Comparison of ENCODE assay signal across 30 cellular contexts in genomic region chr7:151456276-151456675, GRCh38. TPM values are rescaled to one million over a fixed set of nuclear protein-coding genes. Genes with fewer than 3 reads are reported as not detected.
"Had no signal": no experiment of that assay in that cellular context is flagged by ENCODE, and none has a peak within 500 bp of the region (broad histone marks: within the 10 kb centered on the region; RNA-seq: fewer than 3 reads in every experiment).

No MANE protein-coding gene starts in this region.

- H3K27ac Mint-ChIP-seq: activated CD8-positive, alpha-beta memory T cell treated with anti-CD3 and anti-CD28 coated beads, Interleukin-2, amount 10 ng/mL, durations not matched to agents 7 days and 5 days; activated naive CD8-positive, alpha-beta T cell; activated T-helper 2 cell treated with anti-CD3 and anti-CD28 coated beads, Interferon-gamma antibody, Interleukin-2, Interleukin-4, amounts not matched to agents 10 μg/mL and 5 μg/mL and 100 μg/mL, durations not matched to agents 14 hours and 24 hours and 36 hours; stimulated activated effector memory CD8-positive, alpha-beta T cell treated with anti-CD3 and anti-CD28 coated beads, Interleukin-12 subunit alpha, Interleukin-12 subunit beta, amount 100 ng/mL, for 72 hours; T-helper 1 cell treated with Interleukin-12 subunit alpha and Interleukin-12 subunit beta and Interleukin-4 antibody, amounts not matched to agents 30 μg/mL and 1 μg/mL, for 36 hours had no signal

- H3K27me3 ChIP-seq: adrenal gland, breast epithelium, heart left ventricle, ovary, suprapubic skin, tibial nerve had no signal

- H3K36me3 Mint-ChIP-seq: activated naive CD8-positive, alpha-beta T cell; naive thymus-derived CD8-positive, alpha-beta T cell; stimulated activated effector memory CD8-positive, alpha-beta T cell treated with anti-CD3 and anti-CD28 coated beads, Interleukin-12 subunit alpha, Interleukin-12 subunit beta, amount 100 ng/mL, for 72 hours had no signal

- FAIRE-seq: astrocyte, kidney, urothelium cell line had no signal

- ATAC-seq: activated CD8-positive, alpha-beta memory T cell treated with anti-CD3 and anti-CD28 coated beads, Interleukin-2, amount 10 ng/mL, durations not matched to agents 7 days and 5 days; heart left ventricle; naive thymus-derived CD8-positive, alpha-beta T cell; right cardiac atrium had no signal

- H3K4me3 Mint-ChIP-seq: activated CD8-positive, alpha-beta memory T cell treated with anti-CD3 and anti-CD28 coated beads, Interleukin-2, amount 10 ng/mL, durations not matched to agents 7 days and 5 days; activated naive CD8-positive, alpha-beta T cell; mesothelial cell of epicardium; naive thymus-derived CD8-positive, alpha-beta T cell; stimulated activated effector memory CD8-positive, alpha-beta T cell treated with anti-CD3 and anti-CD28 coated beads, Interleukin-12 subunit alpha, Interleukin-12 subunit beta, amount 100 ng/mL, for 72 hours; T-helper 1 cell treated with Interleukin-12 subunit alpha and Interleukin-12 subunit beta and Interleukin-4 antibody, amounts not matched to agents 30 μg/mL and 1 μg/mL, for 36 hours had no signal

- H3K36me3 ChIP-seq: adrenal gland, breast epithelium, heart left ventricle, neutrophil, ovary, prostate gland, stomach, suprapubic skin, tibial nerve had no signal

- H3K9me3 ChIP-seq: adrenal gland, breast epithelium, heart left ventricle, neutrophil, ovary, prostate gland, stomach, suprapubic skin, tibial nerve had no signal

- DNase-seq: activated CD4-positive, alpha-beta T cell treated with anti-CD3 and anti-CD28 coated beads for 4 hours; activated CD4-positive, alpha-beta T cell treated with anti-CD3 and anti-CD28 coated beads, Interleukin-2, amount 50 U/mL, for 48 hours; activated CD4-positive, CD25-positive, alpha-beta regulatory T cell; activated CD8-positive, alpha-beta memory T cell treated with anti-CD3 and anti-CD28 coated beads, Interleukin-2, amount 10 ng/mL, durations not matched to agents 7 days and 5 days; activated naive CD4-positive, alpha-beta T cell; heart left ventricle; kidney; naive thymus-derived CD8-positive, alpha-beta T cell; stimulated activated CD4-positive, alpha-beta T cell treated with anti-CD3 and anti-CD28 coated beads, Interleukin-1b, Interleukin-23, amount 100 ng/mL, for 48 hours; stomach; T1000 had no signal

- H3K9me3 Mint-ChIP-seq: stimulated activated effector memory CD8-positive, alpha-beta T cell treated with anti-CD3 and anti-CD28 coated beads, Interleukin-12 subunit alpha, Interleukin-12 subunit beta, amount 100 ng/mL, for 72 hours had no signal

- H3K27ac ChIP-seq: adrenal gland, breast epithelium, coronary artery, epithelial cell of prostate, heart left ventricle, neutrophil, ovary, prostate gland, stomach, suprapubic skin, tibial nerve had no signal

- H3K4me3 ChIP-seq: adrenal gland, breast epithelium, coronary artery, heart left ventricle, ovary, prostate gland, stomach, suprapubic skin, tibial nerve had no signal

RNA-seq across cellular contexts. Expression of gene CRYGN, which starts 16.3 kb away (rescaled TPM):
- total RNA-seq: activated CD8-positive, alpha-beta memory T cell treated with anti-CD3 and anti-CD28 coated beads, Interleukin-2, amount 10 ng/mL, durations not matched to agents 7 days and 5 days; activated T-helper 2 cell treated with anti-CD3 and anti-CD28 coated beads, Interferon-gamma antibody, Interleukin-2, Interleukin-4, amounts not matched to agents 10 μg/mL and 5 μg/mL and 100 μg/mL, durations not matched to agents 14 hours and 24 hours and 36 hours; astrocyte; lung microvascular endothelial cell; prostate gland; skeletal muscle tissue; stomach; suprapubic skin had no signal
- polyA plus RNA-seq: stomach had no signal

RNA-seq across cellular contexts. Expression of gene WDR86, which starts 46.4 kb away (rescaled TPM):
- total RNA-seq: activated T-helper 2 cell treated with anti-CD3 and anti-CD28 coated beads, Interferon-gamma antibody, Interleukin-2, Interleukin-4, amounts not matched to agents 10 μg/mL and 5 μg/mL and 100 μg/mL, durations not matched to agents 14 hours and 24 hours and 36 hours; lung microvascular endothelial cell had no signal
- polyA plus RNA-seq: heart left ventricle had no signal
